ENCODE assay signal across 8 cellular contexts in the genomic region with DNA sequence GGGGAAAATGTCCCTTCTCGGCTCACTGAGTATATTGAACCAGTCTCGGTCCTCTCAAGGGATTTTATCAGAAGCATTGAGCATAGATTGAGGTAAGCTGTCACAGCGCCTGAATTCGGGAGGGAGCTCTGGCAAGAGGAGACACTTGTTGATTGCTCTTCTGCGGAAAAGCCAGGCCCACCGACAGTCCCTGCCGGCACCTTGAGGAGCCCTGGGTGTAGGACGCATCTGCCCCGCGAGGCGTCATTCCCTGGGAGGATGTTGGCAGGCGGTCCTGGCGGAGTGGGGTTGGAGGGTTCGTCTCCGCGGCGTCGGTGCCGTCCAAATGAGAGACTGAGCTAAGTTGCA. TPM values are rescaled to one million over a fixed set of nuclear protein-coding genes. Genes with fewer than 3 reads are reported as not detected.
DNase-seq lines count a peak whose midpoint lies in the region; ATAC-seq, FAIRE-seq and TF ChIP-seq lines count a peak whose summit lies in the region.

No MANE protein-coding gene starts in this region.

- dilution Hi-C loops in keratinocyte (cut with MboI; ENCODE audit: extremely low pct_ligation_motif_present, low sequenced_read_pairs), result no loop called here

- H3K4me3 ChIP-seq in CD4-positive, CD25-positive, alpha-beta regulatory T cell (ENCODE audit: low read depth, low read length), result peak overlapping the region; percentile 85
- peak overlapping the region; percentile 87 to 97 (median 92) for H3K4me3 ChIP-seq in keratinocyte (ENCODE audit: control insufficient read depth in 2 of 3, extremely low read depth in 1 of 3, insufficient read depth in 2 of 3, low read depth in 1 of 3, low read length in 3 of 3)
- H3K4me3 ChIP-seq in smooth muscle cell, result peak overlapping the region; percentile 93

- H3K4me2 ChIP-seq in keratinocyte (ENCODE audit: control insufficient read depth, extremely low read depth, insufficient read depth, low read depth, low read length), result peak overlapping the region; percentile 92
- peak overlapping the region; percentile 93 for H3K4me2 ChIP-seq in smooth muscle cell

- WGBS in smooth muscle cell (ENCODE audit: low lambda C conversion rate), result 3% methylated on average over 19 of the region's 19 CpGs

- H3K27ac Mint-ChIP-seq in CD4-positive, CD25-positive, alpha-beta regulatory T cell, result peak overlapping the region; percentile 66 to 93 (median 89)

- no peaks in the 10 kb centered on the region for H3F3A ChIP-seq in smooth muscle cell (ENCODE audit: low read depth)

- no peaks in the 10 kb centered on the region for H3K9me1 ChIP-seq in keratinocyte (ENCODE audit: control insufficient read depth, extremely low read depth, insufficient read depth, low read length)

- no peaks in the 10 kb centered on the region for H3K36me3 Mint-ChIP-seq in CD4-positive, CD25-positive, alpha-beta regulatory T cell

- H3K9me3 ChIP-seq in CD4-positive, CD25-positive, alpha-beta regulatory T cell (ENCODE audit: control insufficient read depth in 2 of 2, low read length in 2 of 2), result no peaks in the 10 kb centered on the region
- H3K9me3 ChIP-seq in keratinocyte (ENCODE audit: control insufficient read depth, low read depth, low read length), result no peaks in the 10 kb centered on the region
- H3K9me3 ChIP-seq in smooth muscle cell (replicated peaks; ENCODE audit: low read depth), result no peaks in the 10 kb centered on the region

- no peaks in the 10 kb centered on the region for H3K27me3 ChIP-seq in CD4-positive, CD25-positive, alpha-beta regulatory T cell (ENCODE audit: control insufficient read depth, insufficient read depth, low read length)
- H3K27me3 ChIP-seq in keratinocyte (ENCODE audit: control insufficient read depth, extremely low read depth, insufficient read depth, low read length) (no peaks in the 10 kb centered on the region), smooth muscle cell (ENCODE audit: low read depth) (no peaks in the 10 kb centered on the region)

- H3K4me1 Mint-ChIP-seq in CD4-positive, CD25-positive, alpha-beta regulatory T cell, result peaks cover 24 to 68% (median 41%) of the 10 kb centered on the region in 4 donors

- H4K20me1 ChIP-seq in keratinocyte (ENCODE audit: control insufficient read depth, extremely low read depth, insufficient read depth, low read length), result no peaks in the 10 kb centered on the region
- peaks cover 43% of the 10 kb centered on the region for H4K20me1 ChIP-seq in smooth muscle cell (ENCODE audit: low read depth)

- no peaks in the 10 kb centered on the region for H3K9me3 Mint-ChIP-seq in CD4-positive, CD25-positive, alpha-beta regulatory T cell

- H3K27ac ChIP-seq in CD4-positive, CD25-positive, alpha-beta regulatory T cell (ENCODE audit: insufficient read depth, low read length, poor library complexity, severe bottlenecking), result peak overlapping the region; percentile 82
- H3K27ac ChIP-seq in VCaP (peak overlapping the region; percentile 91), keratinocyte (ENCODE audit: control insufficient read depth, insufficient read depth, low read length) (peak overlapping the region; percentile 72), smooth muscle cell (ENCODE audit: low read depth) (no peak overlapping the region)

- DNase-seq in CD4-positive, CD25-positive, alpha-beta regulatory T cell, result peak; percentile 12 to 44 (median 21)
- peak; percentile 12 for DNase-seq in HPDE6-E6E7 (ENCODE audit: extremely low spot score)
- peak; percentile 39 for DNase-seq in cerebellar cortex (ENCODE audit: low spot score)
- no peak for DNase-seq in keratinocyte (ENCODE audit: low read depth, low spot score)
- no peak for DNase-seq in smooth muscle cell (lab: John Stamatoyannopoulos, UW; ENCODE audit: unreplicated experiment)
- no peak for DNase-seq in NCI-H187 treated with DMSO at 0.1 percent for 48 hours (lab: John Stamatoyannopoulos, UW)
- no peak for DNase-seq in mesenteric fat pad (ENCODE audit: low spot score)

- H3K9ac ChIP-seq in keratinocyte (ENCODE audit: control insufficient read depth, extremely low read depth, insufficient read depth, low read length) (peak overlapping the region; percentile 71), smooth muscle cell (ENCODE audit: low read depth) (peak overlapping the region; percentile 78)

- peak overlapping the region; percentile 94 to 100 (median 98) for H3K4me3 Mint-ChIP-seq in CD4-positive, CD25-positive, alpha-beta regulatory T cell

- FAIRE-seq in keratinocyte (lab: Jason Lieb, UNC), result no peak

- peaks cover 3% of the 10 kb centered on the region for H3K36me3 ChIP-seq in CD4-positive, CD25-positive, alpha-beta regulatory T cell (ENCODE audit: control insufficient read depth, insufficient read depth, low read length)
- H3K36me3 ChIP-seq in keratinocyte (ENCODE audit: control insufficient read depth in 2 of 2, extremely low read depth in 1 of 2, insufficient read depth in 2 of 2, low read length in 2 of 2) (no peaks in the 10 kb centered on the region), smooth muscle cell (ENCODE audit: low read depth) (no peaks in the 10 kb centered on the region)

- TF ChIP-seq CTCF in VCaP (conservative IDR thresholded peaks at IDR 0.05), result no peak
- TF ChIP-seq CTCF in keratinocyte (optimal IDR thresholded peaks at IDR 0.05 in 1 of 3, IDR thresholded peaks at IDR 0.05 in 1 of 3, conservative IDR thresholded peaks at IDR 0.05 in 1 of 3; ENCODE audit: extremely low read depth in 1 of 3, insufficient read depth in 2 of 3, low read length in 3 of 3), result no peak
- TF ChIP-seq CTCF in smooth muscle cell (IDR thresholded peaks at IDR 0.05; ENCODE audit: borderline replicate concordance, insufficient read depth, poor library complexity, severe bottlenecking), result no peak

- peaks cover 34% of the 10 kb centered on the region for H3K4me1 ChIP-seq in CD4-positive, CD25-positive, alpha-beta regulatory T cell (ENCODE audit: control insufficient read depth, insufficient read depth, low read length, poor library complexity, severe bottlenecking)
- peaks cover 11% of the 10 kb centered on the region for H3K4me1 ChIP-seq in keratinocyte (ENCODE audit: control insufficient read depth, extremely low read depth, insufficient read depth, low read length)
- H3K4me1 ChIP-seq in smooth muscle cell (ENCODE audit: low read depth), result peaks cover 12% of the 10 kb centered on the region

- H2AFZ ChIP-seq in keratinocyte (ENCODE audit: control insufficient read depth, low read length) (peak overlapping the region; percentile 97), smooth muscle cell (ENCODE audit: low read depth) (peak overlapping the region; percentile 98)

- no peak for ATAC-seq in CD4-positive, CD25-positive, alpha-beta regulatory T cell (ENCODE audit: low read depth in 2 of 2)

- H3K79me2 ChIP-seq in keratinocyte (ENCODE audit: control insufficient read depth, insufficient read depth, low read length), result peaks cover 28% of the 10 kb centered on the region
- peaks cover 46% of the 10 kb centered on the region for H3K79me2 ChIP-seq in smooth muscle cell (ENCODE audit: low read depth)

- H3K27me3 Mint-ChIP-seq in CD4-positive, CD25-positive, alpha-beta regulatory T cell, result no peaks in the 10 kb centered on the region

RNA-seq across cellular contexts. Expression of a gene that starts 0.8 kb away (rescaled TPM):
- 78.3 TPM for total RNA-seq in CD4-positive, CD25-positive, alpha-beta regulatory T cell
- polyA plus RNA-seq in CD4-positive, CD25-positive, alpha-beta regulatory T cell, result 10 to 100 TPM; 44.1 to 48.5 (median 44.3) TPM
- polyA plus RNA-seq in keratinocyte (51.5 to 71.8 TPM (median 52.1 TPM) in 3 replicates), smooth muscle cell (55.1 and 57.2 TPM in 2 replicates)
- polyA plus RNA-seq in keratinocyte (2011; ENCODE audit: low read depth), result 52.7 TPM
- polyA plus RNA-seq in keratinocyte (2011; cell fraction: cytosol; rRNA removed), result 33.6 and 50.0 TPM in 2 replicates
- polyA plus RNA-seq in keratinocyte (2011; cell fraction: nucleus; rRNA removed), result 111 and 144 TPM in 2 replicates
- polyA plus RNA-seq in keratinocyte (2012; ENCODE audit: low replicate concordance), result 25.5 and 36.4 TPM in 2 replicates
- polyA minus RNA-seq in keratinocyte, result 28.5 to 38.0 TPM (median 29.0 TPM) in 3 replicates
- 42.2 TPM for polyA minus RNA-seq in keratinocyte (2011; cell fraction: cytosol; rRNA and poly(A)+ RNA removed)
- polyA minus RNA-seq in keratinocyte (2011; cell fraction: nucleus; rRNA and poly(A)+ RNA removed), result 16.0 and 31.1 TPM in 2 replicates
- total RNA-seq in smooth muscle cell (25.3 and 25.5 TPM in 2 replicates), mesenteric fat pad (158 TPM)

RNA-seq across cellular contexts. Expression of a gene that starts 4.4 kb away (rescaled TPM):
- total RNA-seq in CD4-positive, CD25-positive, alpha-beta regulatory T cell, result 9.1 TPM
- polyA plus RNA-seq in CD4-positive, CD25-positive, alpha-beta regulatory T cell, result 1 to 10 TPM; 3.9 to 6.2 (median 5.1) TPM
- polyA plus RNA-seq in keratinocyte, result 3.6 to 5.6 TPM (median 5.0 TPM) in 3 replicates
- polyA plus RNA-seq in keratinocyte (2011; ENCODE audit: low read depth), result 0.77 TPM
- polyA plus RNA-seq in keratinocyte (2011; cell fraction: cytosol; rRNA removed), result 3.2 and 5.6 TPM in 2 replicates
- 4.1 TPM in 2 replicates for polyA plus RNA-seq in keratinocyte (2011; cell fraction: nucleus; rRNA removed)
- polyA plus RNA-seq in keratinocyte (2012; ENCODE audit: low replicate concordance), result 1.8 and 3.4 TPM in 2 replicates
- polyA minus RNA-seq in keratinocyte, result 2.8 to 6.0 TPM (median 4.3 TPM) in 3 replicates
- 3.8 TPM for polyA minus RNA-seq in keratinocyte (2011; cell fraction: cytosol; rRNA and poly(A)+ RNA removed)
- polyA minus RNA-seq in keratinocyte (2011; cell fraction: nucleus; rRNA and poly(A)+ RNA removed), result 2.1 and 4.9 TPM in 2 replicates
- 16.4 and 18.5 TPM in 2 replicates for total RNA-seq in smooth muscle cell
- polyA plus RNA-seq in smooth muscle cell, result 6.5 and 10.2 TPM in 2 replicates
- total RNA-seq in mesenteric fat pad, result 10.2 TPM

Comparison
In these comparisons a context has a peak if more than half of its experiments do, and no peak if none do; other contexts are left out.
1. DNase-seq: peak in CD4-positive, CD25-positive, alpha-beta regulatory T cell (3 of 3), HPDE6-E6E7 (single experiment) and cerebellar cortex (single experiment); none in keratinocyte (single experiment), smooth muscle cell (single experiment), NCI-H187 treated with DMSO at 0.1 percent for 48 hours (single experiment) and mesenteric fat pad (single experiment).
2. Peak in every context shown above with its lines, with median percentiles within 50 percentile points of each other: H3K4me3 ChIP-seq.